In genomic region chr2:205895981-205896655, GRCh38 we compare ENCODE assay signal across 26 cellular contexts.
A peak's percentile ranks its signal among the peaks of the same experiment; 100 is the strongest.
DNase-seq lines count a peak whose midpoint lies in the region; TF ChIP-seq lines count a peak whose summit lies in the region.
"Had no signal": no experiment of that assay in that cellular context is flagged by ENCODE, and none has a peak within 500 bp of the region (broad histone marks: within the 10 kb centered on the region; RNA-seq: fewer than 3 reads in every experiment).

No MANE protein-coding gene starts in this region.

- H3K4me1 ChIP-seq in sigmoid colon (peaks cover 0 to 34% (median 15%) of the 10 kb centered on the region in 4 donors), prostate gland (replicated peaks) (no peaks in the 10 kb centered on the region)
- H3K4me1 ChIP-seq: BLaER1 treated with 17β-estradiol and CSF1 and Interleukin-3, amounts not matched to agents 10 nM and 100 nM; parathyroid adenoma; Peyer's patch had no signal

- DNase-seq in NCI-H1417 (lab: John Stamatoyannopoulos, UW), result peak in 2 of 3 experiments; percentile 48 to 75
- no peak for DNase-seq in NCI-H1417 treated with DMSO at 0.1 percent for 48 hours (lab: John Stamatoyannopoulos, UW)
- DNase-seq in NCI-H2227 (lab: John Stamatoyannopoulos, UW; ENCODE audit: unreplicated experiment), result peak; percentile 70
- DNase-seq in fibroblast of gingiva (ENCODE audit: low read depth), result peak; percentile 5
- DNase-seq in sigmoid colon, result no peak
- no peak for DNase-seq in prostate gland (ENCODE audit: low spot score)
- DNase-seq in activated CD4-positive, alpha-beta T cell treated with anti-CD3 and anti-CD28 coated beads, Interleukin-2, amount 50 U/mL, for 4 hours, result no peak
- no peak for DNase-seq in dermis blood vessel endothelial cell
- DNase-seq: activated CD4-positive, alpha-beta T cell treated with anti-CD3 and anti-CD28 coated beads for 48 hours; activated naive CD4-positive, alpha-beta T cell treated with anti-CD3 and anti-CD28 coated beads, Interleukin-2, amount 50 U/mL, for 16 hours; activated T-cell treated with anti-CD3 and anti-CD28 coated beads, Interleukin-2, amount 50 U/mL, for 48 hours; Caco-2; EL; endodermal cell; NCI-H1105 treated with DMSO at 0.1 percent for 48 hours; NCI-H2081 treated with DMSO at 0.1 percent for 48 hours; NCI-H524 treated with DMSO at 0.1 percent for 48 hours; Peyer's patch had no signal

- H3K27me3 ChIP-seq in sigmoid colon (no peaks in the 10 kb centered on the region), prostate gland (replicated peaks; ENCODE audit: insufficient read depth) (no peaks in the 10 kb centered on the region)
- H3K27me3 ChIP-seq: BLaER1 treated with 17β-estradiol and CSF1 and Interleukin-3, amounts not matched to agents 10 nM and 100 nM; cardiac muscle cell; esophagus muscularis mucosa; gastroesophageal sphincter; Peyer's patch had no signal

- H3K36me3 ChIP-seq in sigmoid colon (no peaks in the 10 kb centered on the region), prostate gland (no peaks in the 10 kb centered on the region)
- H3K36me3 ChIP-seq: BLaER1 treated with 17β-estradiol and CSF1 and Interleukin-3, amounts not matched to agents 10 nM and 100 nM; cardiac muscle cell; esophagus muscularis mucosa; gastroesophageal sphincter; Peyer's patch had no signal

- WGBS in sigmoid colon, 2 donors, result 66 to 76% methylated on average over 9 of the region's 9 CpGs
- WGBS in prostate gland, result 68% methylated on average over 9 of the region's 9 CpGs

- no peaks in the 10 kb centered on the region for H3K9me3 ChIP-seq in sigmoid colon
- no peaks in the 10 kb centered on the region for H3K9me3 ChIP-seq in prostate gland
- H3K9me3 ChIP-seq: Caco-2, esophagus muscularis mucosa, Peyer's patch had no signal

- no peak for TF ChIP-seq CTCF in sigmoid colon (IDR thresholded peaks at IDR 0.05)
- no peak for TF ChIP-seq CTCF in prostate gland (IDR thresholded peaks at IDR 0.05)

- peak overlapping the region in 3 of 4 donors; percentile 45 to 56 (median 54) for H3K27ac ChIP-seq in sigmoid colon
- no peak overlapping the region for H3K27ac ChIP-seq in prostate gland
- H3K27ac ChIP-seq: BLaER1 treated with 17β-estradiol and CSF1 and Interleukin-3, amounts not matched to agents 10 nM and 100 nM; cardiac muscle cell; coronary artery; HL-60; parathyroid adenoma; Peyer's patch; SK-N-MC had no signal

- TF ChIP-seq POLR2A in sigmoid colon (IDR thresholded peaks at IDR 0.05) (no peak), prostate gland (IDR thresholded peaks at IDR 0.05) (no peak)

- TF ChIP-seq EP300 in sigmoid colon (IDR thresholded peaks at IDR 0.05), result no peak

- intact Hi-C loops in sigmoid colon (cut with DNase I), result no loop called here
- intact Hi-C loops in prostate gland (cut with DNase I), result no loop called here

- no peak overlapping the region for H3K4me3 ChIP-seq in sigmoid colon
- no peak overlapping the region for H3K4me3 ChIP-seq in prostate gland
- H3K4me3 ChIP-seq: BLaER1 treated with 17β-estradiol and CSF1 and Interleukin-3, amounts not matched to agents 10 nM and 100 nM; cardiac muscle cell; coronary artery; esophagus muscularis mucosa; gastroesophageal sphincter; Peyer's patch; SK-N-MC had no signal

Comparison
In these comparisons a context has a peak if more than half of its experiments do, and no peak if none do; other contexts are left out.
1. DNase-seq: peak in NCI-H1417 (2 of 3), NCI-H2227 (single experiment) and fibroblast of gingiva (single experiment); none in NCI-H1417 treated with DMSO at 0.1 percent for 48 hours (single experiment), sigmoid colon (single experiment), prostate gland (single experiment), activated CD4-positive, alpha-beta T cell treated with anti-CD3 and anti-CD28 coated beads, Interleukin-2, amount 50 U/mL, for 4 hours (0 of 2) and dermis blood vessel endothelial cell (single experiment).
2. H3K27ac ChIP-seq: peak in sigmoid colon (3 of 4); none in prostate gland (0 of 2).